In the genomic region with DNA sequence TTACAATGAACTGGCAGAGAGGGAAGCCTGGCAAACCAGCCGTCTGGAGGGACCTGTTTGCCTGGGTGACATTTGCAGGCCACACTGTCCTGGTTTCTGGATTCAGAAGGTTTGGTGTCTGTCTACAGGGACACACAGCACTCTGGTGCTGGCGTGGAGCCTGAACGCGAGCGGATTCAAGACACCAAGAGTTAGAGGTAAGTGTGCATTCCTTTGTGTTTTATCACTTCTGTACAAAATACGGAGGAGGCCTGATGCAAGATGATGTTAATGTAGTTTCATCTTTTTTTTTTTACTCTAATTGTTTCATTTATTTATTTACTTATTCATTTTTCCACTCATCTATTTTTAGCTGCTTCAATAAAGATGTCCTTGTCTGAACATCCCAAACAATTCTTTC, we compare ENCODE assay signal across 19 cellular contexts.
"Had no signal": no experiment of that assay in that cellular context is flagged by ENCODE, and none has a peak within 500 bp of the region (broad histone marks: within the 10 kb centered on the region; RNA-seq: fewer than 3 reads in every experiment).

No MANE protein-coding gene starts in this region.

- H3K4me3 Mint-ChIP-seq: immature natural killer cell; naive thymus-derived CD4-positive, alpha-beta T cell; stimulated activated memory B cell treated with anti-CD40 and anti-IgM and Interleukin-4, amounts not matched to agents 10 μg/mL and 1 μg/mL and 100 μg/mL, for 72 hours; stimulated activated naive CD8-positive, alpha-beta T cell treated with anti-CD3 and anti-CD28 coated beads, Interleukin-15, Interleukin-2, amounts not matched to agents 100 ng/mL and 50 ng/mL, for 24 hours had no signal

- H3K27ac Mint-ChIP-seq: immature natural killer cell; naive thymus-derived CD4-positive, alpha-beta T cell; stimulated activated memory B cell treated with anti-CD40 and anti-IgM and Interleukin-4, amounts not matched to agents 10 μg/mL and 1 μg/mL and 100 μg/mL, for 72 hours; stimulated activated naive CD8-positive, alpha-beta T cell treated with anti-CD3 and anti-CD28 coated beads, Interleukin-15, Interleukin-2, amounts not matched to agents 100 ng/mL and 50 ng/mL, for 24 hours had no signal

- DNase-seq: effector memory CD4-positive, alpha-beta T cell; esophagus squamous epithelium; foreskin fibroblast; immature natural killer cell; left colon; left ventricle myocardium superior; naive thymus-derived CD4-positive, alpha-beta T cell; psoas muscle; retina; spleen; stimulated activated CD4-positive, alpha-beta T cell treated with anti-CD3 and anti-CD28 coated beads, Interleukin-15, amount 100 ng/mL, for 24 hours; stimulated activated CD4-positive, alpha-beta T cell treated with anti-CD3 and anti-CD28 coated beads, Interleukin-1b, Interleukin-23, amount 100 ng/mL, for 48 hours; stimulated activated CD4-positive, alpha-beta T cell treated with anti-CD3 and anti-CD28 coated beads, Interleukin-4, amount 100 ng/mL, for 24 hours; testis; upper lobe of right lung had no signal

- H3K9me3 Mint-ChIP-seq: immature natural killer cell; naive thymus-derived CD4-positive, alpha-beta T cell; stimulated activated memory B cell treated with anti-CD40 and anti-IgM and Interleukin-4, amounts not matched to agents 10 μg/mL and 1 μg/mL and 100 μg/mL, for 72 hours; stimulated activated naive CD8-positive, alpha-beta T cell treated with anti-CD3 and anti-CD28 coated beads, Interleukin-15, Interleukin-2, amounts not matched to agents 100 ng/mL and 50 ng/mL, for 24 hours had no signal

- H3K27me3 Mint-ChIP-seq: stimulated activated memory B cell treated with anti-CD40 and anti-IgM and Interleukin-4, amounts not matched to agents 10 μg/mL and 1 μg/mL and 100 μg/mL, for 72 hours had no signal

- H3K4me1 Mint-ChIP-seq: immature natural killer cell; stimulated activated memory B cell treated with anti-CD40 and anti-IgM and Interleukin-4, amounts not matched to agents 10 μg/mL and 1 μg/mL and 100 μg/mL, for 72 hours had no signal

- ATAC-seq: gastroesophageal sphincter; left colon; left ventricle myocardium superior; naive thymus-derived CD4-positive, alpha-beta T cell; psoas muscle; sciatic nerve; upper lobe of right lung had no signal

- H3K36me3 Mint-ChIP-seq: immature natural killer cell; naive thymus-derived CD4-positive, alpha-beta T cell; stimulated activated memory B cell treated with anti-CD40 and anti-IgM and Interleukin-4, amounts not matched to agents 10 μg/mL and 1 μg/mL and 100 μg/mL, for 72 hours had no signal
